In the genomic region with DNA sequence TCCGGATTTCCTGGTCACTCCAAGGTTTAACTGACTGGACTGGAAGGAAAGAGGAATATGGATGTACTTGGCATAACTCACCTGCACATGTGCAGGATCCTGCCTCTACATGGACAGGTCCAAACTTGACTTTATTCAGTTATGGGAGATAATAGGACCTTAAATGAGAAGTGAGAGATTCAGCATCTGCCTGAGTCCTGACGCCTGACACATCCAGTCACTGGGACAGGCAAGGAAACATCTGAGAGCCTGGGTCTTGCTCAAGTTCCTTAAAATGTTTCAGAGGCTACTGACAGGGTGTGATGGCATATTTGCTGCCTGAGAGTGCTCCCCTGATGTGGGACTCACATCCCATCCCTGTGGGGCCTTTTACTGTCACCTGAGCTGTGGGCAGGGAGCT, we compare ENCODE assay signal across 24 cellular contexts. TPM values are rescaled to one million over a fixed set of nuclear protein-coding genes. Genes with fewer than 3 reads are reported as not detected.
DNase-seq lines count a peak whose midpoint lies in the region; ATAC-seq and TF ChIP-seq lines count a peak whose summit lies in the region.
"Had no signal": no experiment of that assay in that cellular context is flagged by ENCODE, and none has a peak within 500 bp of the region (broad histone marks: within the 10 kb centered on the region; RNA-seq: fewer than 3 reads in every experiment).

No MANE protein-coding gene starts in this region.

- POLR2A ChIA-PET in RWPE1 (lab: Yijun Ruan, JAX; ENCODE audit: low non-redundant PET) = no interaction called here

- H3K9me3 Mint-ChIP-seq in CD14-positive monocyte = peaks cover 31 to 63% (median 52%) of the 10 kb centered on the region in 7 donors

- H3K27me3 Mint-ChIP-seq in CD14-positive monocyte (ENCODE audit: low read depth in 3 of 3) = peaks cover 4 to 10% (median 9%) of the 10 kb centered on the region in 3 donors

- TF ChIP-seq CTCF in CD14-positive monocyte (IDR thresholded peaks at IDR 0.05) = no peak
- TF ChIP-seq CTCF in RWPE1 (conservative IDR thresholded peaks at IDR 0.05; ENCODE audit: low read depth) = no peak

- H3K4me3 Mint-ChIP-seq in CD14-positive monocyte = no peak overlapping the region
- H3K4me3 Mint-ChIP-seq: CD8-positive, alpha-beta T cell; H9; HFFc6 had no signal

- DNase-seq in CD14-positive monocyte (ENCODE audit: low spot score) (peak; percentile 53), HPDE6-E6E7 (ENCODE audit: extremely low spot score) (peak; percentile 37), RWPE1 (ENCODE audit: low spot score) (peak; percentile 45), epithelial cell of prostate (ENCODE audit: low read depth, low spot score) (peak; percentile 39), NCI-H2107 treated with DMSO at 0.1 percent for 48 hours (lab: John Stamatoyannopoulos, UW; ENCODE audit: unreplicated experiment) (no peak)
- DNase-seq: CD8-positive, alpha-beta T cell; GM23248; H9; HFFc6; KBM-7; NCI-H1048; NCI-H1436; NCI-H187 treated with DMSO at 0.1 percent for 48 hours; NCI-H2227 treated with DMSO at 0.1 percent for 48 hours; NCI-H510A treated with DMSO at 0.1 percent for 48 hours; NCI-H748 treated with DMSO at 0.1 percent for 48 hours; OCI-M1; SHP77; SK-N-SH; T-helper 1 cell had no signal

- no peak overlapping the region for H3K27ac ChIP-seq in RWPE1
- H3K27ac ChIP-seq in epithelial cell of prostate = peak overlapping the region; percentile 25
- H3K27ac ChIP-seq: BLaER1, GM23248, HL-60 had no signal

- H3K27ac Mint-ChIP-seq in CD14-positive monocyte = peak overlapping the region in 1 of 7 donors; percentile 37
- H3K27ac Mint-ChIP-seq: CD8-positive, alpha-beta T cell; HFFc6 had no signal

- H3K4me1 Mint-ChIP-seq in CD14-positive monocyte = peaks cover 26% of the 10 kb centered on the region

- intact Hi-C loops in CD14-positive monocyte (cut with micrococcal nuclease) = no loop called here

- CTCF ChIA-PET in RWPE1 (lab: Yijun Ruan, JAX) = no interaction called here

- H3K36me3 Mint-ChIP-seq in CD14-positive monocyte = peaks cover 1 to 2% of the 10 kb centered on the region in 2 donors
- H3K36me3 Mint-ChIP-seq: CD8-positive, alpha-beta T cell had no signal

- ATAC-seq in GM21528 (IDR thresholded peaks at IDR 0.05; ENCODE audit: low FRiP score, unreplicated experiment) = no peak
- no peak for ATAC-seq in HG03460 (IDR thresholded peaks at IDR 0.05; ENCODE audit: unreplicated experiment)
- ATAC-seq: CD8-positive, alpha-beta T cell had no signal

RNA-seq across cellular contexts. Expression of gene ZNF354A, which starts 34.9 kb away (rescaled TPM):
- polyA plus RNA-seq in CD14-positive monocyte = 1 to 10 TPM; 8.6 to 9.4 TPM
